Comparison of ENCODE assay signal across 11 cellular contexts in the genomic region with DNA sequence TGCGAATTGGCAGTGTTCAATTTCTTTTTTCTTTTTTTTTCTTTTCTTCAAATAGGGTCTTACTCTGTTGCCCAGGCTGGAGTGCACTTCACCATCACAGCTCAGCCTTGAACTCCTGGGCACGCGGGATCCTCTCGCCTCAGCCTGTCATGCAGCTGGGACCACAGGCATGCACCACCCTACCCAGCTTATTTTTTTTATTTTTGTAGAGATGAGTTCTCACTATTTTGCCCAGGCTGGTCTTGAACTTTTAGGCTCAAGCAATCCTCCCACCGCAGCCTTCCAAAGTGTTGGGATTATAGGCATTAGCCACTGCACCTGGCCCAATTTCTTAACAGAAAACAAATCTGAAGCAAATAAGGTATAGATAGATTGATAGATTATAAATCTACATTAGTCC.
"Had no signal": no experiment of that assay in that cellular context is flagged by ENCODE, and none has a peak within 500 bp of the region (broad histone marks: within the 10 kb centered on the region; RNA-seq: fewer than 3 reads in every experiment).

No MANE protein-coding gene starts in this region.

- H3K4me1 ChIP-seq: HAP-1 had no signal

- H3K27ac Mint-ChIP-seq: GM23338, HFFc6 had no signal

- H3K4me3 Mint-ChIP-seq: GM23338, H9, HFFc6 had no signal

- H2AFZ ChIP-seq: GM23248, GM23338 had no signal

- H3K4me3 ChIP-seq: GM23248, GM23338, HAP-1 had no signal

- H3K9me3 Mint-ChIP-seq: GM23338, H9 had no signal

- DNase-seq: GM23248, GOT3, H7, H9, HCEC 1CT, HFFc6 had no signal

- ATAC-seq: GM23338, HCT116 had no signal

- H3K4me1 Mint-ChIP-seq: GM23338 had no signal

- H3K27ac ChIP-seq: GM23248 had no signal

- H3K9ac ChIP-seq: GM23248 had no signal

- FAIRE-seq: H1, H54 had no signal

- H3K36me3 ChIP-seq: HAP-1 had no signal

- H3K4me2 ChIP-seq: GM23338 had no signal
